In genomic region chr10:102868976-102869289, GRCh38 we compare ENCODE assay signal across 8 cellular contexts. TPM values are rescaled to one million over a fixed set of nuclear protein-coding genes. Genes with fewer than 3 reads are reported as not detected.
DNase-seq lines count a peak whose midpoint lies in the region; ATAC-seq and TF ChIP-seq lines count a peak whose summit lies in the region.

No MANE protein-coding gene starts in this region.

- no peak for DNase-seq in activated T-cell treated with anti-CD3 and anti-CD28 coated beads, Interleukin-2, amount 50 U/mL, for 72 hours
- no peak for DNase-seq in activated T-cell treated with anti-CD3 and anti-CD28 coated beads, Interleukin-2, amount 50 U/mL, for 48 hours
- DNase-seq in activated naive CD8-positive, alpha-beta T cell treated with anti-CD3 and anti-CD28 coated beads, Interleukin-2, amount 50 U/mL, for 24 hours, result no peak
- DNase-seq in left lung, result no peak
- DNase-seq in tibial artery, result no peak
- no peak for DNase-seq in HCEC 1CT
- DNase-seq in RPMI8226, result no peak
- no peak for DNase-seq in occipital lobe (lab: John Stamatoyannopoulos, UW)

- no peak for TF ChIP-seq CTCF in left lung (IDR thresholded peaks at IDR 0.05)
- TF ChIP-seq CTCF in tibial artery (IDR thresholded peaks at IDR 0.05), result no peak

- no peaks in the 10 kb centered on the region for H3K9me3 Mint-ChIP-seq in activated T-cell treated with anti-CD3 and anti-CD28 coated beads, Interleukin-2, amount 50 U/mL, for 72 hours
- no peaks in the 10 kb centered on the region for H3K9me3 Mint-ChIP-seq in activated naive CD8-positive, alpha-beta T cell treated with anti-CD3 and anti-CD28 coated beads, Interleukin-2, amount 50 U/mL, for 24 hours

- peaks cover 0 to under 1% of the 10 kb centered on the region in 2 donors for H3K36me3 Mint-ChIP-seq in activated T-cell treated with anti-CD3 and anti-CD28 coated beads, Interleukin-2, amount 50 U/mL, for 72 hours (ENCODE audit: insufficient read depth in 2 of 2)
- peaks cover 5% of the 10 kb centered on the region for H3K36me3 Mint-ChIP-seq in activated naive CD8-positive, alpha-beta T cell treated with anti-CD3 and anti-CD28 coated beads, Interleukin-2, amount 50 U/mL, for 24 hours (ENCODE audit: low read depth)

- H3K4me1 ChIP-seq in left lung (peaks cover 0 to 3% of the 10 kb centered on the region in 2 donors), tibial artery (peaks cover 0 to 14% (median 8%) of the 10 kb centered on the region in 4 donors)

- peaks cover 22% of the 10 kb centered on the region for H3K27me3 Mint-ChIP-seq in activated T-cell treated with anti-CD3 and anti-CD28 coated beads, Interleukin-2, amount 50 U/mL, for 72 hours (ENCODE audit: low read depth)
- H3K27me3 Mint-ChIP-seq in activated naive CD8-positive, alpha-beta T cell treated with anti-CD3 and anti-CD28 coated beads, Interleukin-2, amount 50 U/mL, for 24 hours, result peaks cover 25% of the 10 kb centered on the region

- peaks cover 19% of the 10 kb centered on the region for H3K4me1 Mint-ChIP-seq in activated T-cell treated with anti-CD3 and anti-CD28 coated beads, Interleukin-2, amount 50 U/mL, for 72 hours (ENCODE audit: low read depth)
- H3K4me1 Mint-ChIP-seq in activated naive CD8-positive, alpha-beta T cell treated with anti-CD3 and anti-CD28 coated beads, Interleukin-2, amount 50 U/mL, for 24 hours, result peaks cover 13% of the 10 kb centered on the region

- no peaks in the 10 kb centered on the region for H3K9me3 ChIP-seq in left lung
- no peaks in the 10 kb centered on the region for H3K9me3 ChIP-seq in tibial artery

- H3K27ac Mint-ChIP-seq in activated T-cell treated with anti-CD3 and anti-CD28 coated beads, Interleukin-2, amount 50 U/mL, for 72 hours, result peak overlapping the region; percentile 62
- H3K27ac Mint-ChIP-seq in activated naive CD8-positive, alpha-beta T cell treated with anti-CD3 and anti-CD28 coated beads, Interleukin-2, amount 50 U/mL, for 24 hours, result no peak overlapping the region

- H3K4me3 Mint-ChIP-seq in activated T-cell treated with anti-CD3 and anti-CD28 coated beads, Interleukin-2, amount 50 U/mL, for 72 hours, result peak overlapping the region; percentile 76 to 86
- H3K4me3 Mint-ChIP-seq in activated naive CD8-positive, alpha-beta T cell treated with anti-CD3 and anti-CD28 coated beads, Interleukin-2, amount 50 U/mL, for 24 hours, result peak overlapping the region; percentile 69

- intact Hi-C loops in left lung (cut with DNase I), result no loop called here
- intact Hi-C loops in tibial artery (cut with DNase I; ENCODE audit: low total_unique reads), result no loop called here

- H3K36me3 ChIP-seq in left lung (peaks cover 0 to 6% of the 10 kb centered on the region in 2 donors), tibial artery (peaks cover 0 to 9% (median 6%) of the 10 kb centered on the region in 3 donors)

- H3K27me3 ChIP-seq in left lung (peaks cover 0 to 28% of the 10 kb centered on the region in 2 donors), tibial artery (no peaks in the 10 kb centered on the region)

- ATAC-seq in activated T-cell treated with anti-CD3 and anti-CD28 coated beads, Interleukin-2, amount 50 U/mL, for 72 hours (replicated peaks in 1 of 2), result no peak
- no peak for ATAC-seq in activated naive CD8-positive, alpha-beta T cell treated with anti-CD3 and anti-CD28 coated beads, Interleukin-2, amount 50 U/mL, for 24 hours
- ATAC-seq in left lung, result no peak

- no peak overlapping the region for H3K27ac ChIP-seq in left lung
- peak overlapping the region; percentile 71 to 75 for H3K27ac ChIP-seq in tibial artery

- H3K4me3 ChIP-seq in left lung, result peak overlapping the region; percentile 34 to 37
- peak overlapping the region; percentile 65 to 69 for H3K4me3 ChIP-seq in tibial artery

RNA-seq across cellular contexts. Expression of gene AS3MT, which starts 0.3 kb away (rescaled TPM):
- under 1 TPM; 0.39 to 0.67 TPM for total RNA-seq in activated T-cell treated with anti-CD3 and anti-CD28 coated beads, Interleukin-2, amount 50 U/mL, for 72 hours
- total RNA-seq in left lung (1 to 10 TPM; 1.5 to 4.7 TPM), occipital lobe (10.8 TPM)

RNA-seq across cellular contexts. Expression of gene BORCS7, which starts 14.9 kb away (rescaled TPM):
- total RNA-seq in activated T-cell treated with anti-CD3 and anti-CD28 coated beads, Interleukin-2, amount 50 U/mL, for 72 hours, result 1 to 10 TPM; 8.3 to 8.6 TPM
- 10 to 100 TPM; 15.6 to 24.6 TPM for total RNA-seq in left lung
- total RNA-seq in occipital lobe, result 26.8 TPM

RNA-seq across cellular contexts. Expression of gene CYP17A1, which starts 31.7 kb away (rescaled TPM):
- total RNA-seq in activated T-cell treated with anti-CD3 and anti-CD28 coated beads, Interleukin-2, amount 50 U/mL, for 72 hours, result not detected
- total RNA-seq in left lung (under 1 TPM; 0.52 to 0.58 TPM), occipital lobe (not detected)

RNA-seq across cellular contexts. Expression of gene CNNM2, which starts 49.2 kb away (rescaled TPM):
- total RNA-seq in activated T-cell treated with anti-CD3 and anti-CD28 coated beads, Interleukin-2, amount 50 U/mL, for 72 hours, result 10 to 100 TPM in 1 of 2 donors, 1 to 10 TPM in 1; 9.0 to 10.9 TPM
- 10 to 100 TPM in 1 of 2 donors, 1 to 10 TPM in 1; 8.8 to 10.3 TPM for total RNA-seq in left lung
- 7.6 TPM for total RNA-seq in occipital lobe

Comparison
In these comparisons a context has a peak if more than half of its experiments do, and no peak if none do; other contexts are left out.
1. H3K27ac ChIP-seq: peak in tibial artery (2 of 2); none in left lung (0 of 2).